ENCODE assay signal across 9 cellular contexts in the genomic region with DNA sequence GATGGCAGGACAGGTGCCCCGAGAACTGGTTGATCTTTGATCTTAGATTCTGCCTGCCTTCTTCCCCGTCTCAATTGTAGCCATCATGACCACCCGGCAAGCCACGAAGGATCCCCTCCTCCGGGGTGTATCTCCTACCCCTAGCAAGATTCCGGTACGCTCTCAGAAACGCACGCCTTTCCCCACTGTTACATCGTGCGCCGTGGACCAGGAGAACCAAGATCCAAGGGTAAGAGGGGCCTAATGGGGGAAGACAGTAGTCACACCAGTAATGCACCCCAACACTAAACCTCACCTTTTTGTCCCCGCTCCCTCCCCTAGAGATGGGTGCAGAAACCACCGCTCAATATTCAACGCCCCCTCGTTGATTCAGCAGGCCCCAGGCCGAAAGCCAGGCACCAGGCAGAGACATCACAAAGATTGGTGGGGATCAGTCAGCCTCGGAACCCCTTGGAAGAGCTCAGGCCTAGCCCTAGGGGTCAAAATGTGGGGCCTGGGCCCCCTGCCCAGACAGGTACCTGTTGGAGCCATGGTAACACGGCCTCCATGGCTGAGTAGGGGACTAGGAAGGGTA. TPM values are rescaled to one million over a fixed set of nuclear protein-coding genes. Genes with fewer than 3 reads are reported as not detected.
A peak's percentile ranks its signal among the peaks of the same experiment; 100 is the strongest.
DNase-seq lines count a peak whose midpoint lies in the region; ATAC-seq and TF ChIP-seq lines count a peak whose summit lies in the region.
"Had no signal": no experiment of that assay in that cellular context is flagged by ENCODE, and none has a peak within 500 bp of the region (broad histone marks: within the 10 kb centered on the region; RNA-seq: fewer than 3 reads in every experiment).

No MANE protein-coding gene starts in this region.

- H3K27ac ChIP-seq in SK-N-MC (peak overlapping the region; percentile 71; the same call in 1 of the 2 replicates), sigmoid colon (no peak overlapping the region)

- peak overlapping the region; percentile 95 for H3K4me3 ChIP-seq in GM12875 (ENCODE audit: low read depth, low read length)
- H3K4me3 ChIP-seq in SK-N-MC: peak overlapping the region; percentile 99
- peak overlapping the region; percentile 79 to 84 for H3K4me3 ChIP-seq in foreskin fibroblast (ENCODE audit: low read depth in 1 of 2, low read length in 2 of 2)
- H3K4me3 ChIP-seq in sigmoid colon: peak overlapping the region; percentile 45 to 64 (median 58)

- no peaks in the 10 kb centered on the region for H3K9me3 ChIP-seq in SK-N-MC (ENCODE audit: low read depth, low read length)
- H3K9me3 ChIP-seq in sigmoid colon: no peaks in the 10 kb centered on the region

- H3K36me3 ChIP-seq in SK-N-MC (ENCODE audit: insufficient read depth, low read length): peaks cover 33% of the 10 kb centered on the region
- H3K36me3 ChIP-seq in sigmoid colon: no peaks in the 10 kb centered on the region

- no peaks in the 10 kb centered on the region for H3K27me3 ChIP-seq in sigmoid colon

- intact Hi-C loops in sigmoid colon (cut with DNase I): no loop called here

- peak overlapping the region; percentile 96 for H3K9ac ChIP-seq in SK-N-MC (ENCODE audit: insufficient read length)

- no peak for TF ChIP-seq POLR2A in sigmoid colon (IDR thresholded peaks at IDR 0.05)

- TF ChIP-seq EP300 in sigmoid colon (IDR thresholded peaks at IDR 0.05): no peak

- ATAC-seq in GM19023 (IDR thresholded peaks at IDR 0.05; ENCODE audit: unreplicated experiment): no peak

- H3K4me1 ChIP-seq in sigmoid colon: peaks cover 0 to 17% (median 9%) of the 10 kb centered on the region in 4 donors

- no peak for TF ChIP-seq CTCF in GM12875 (IDR thresholded peaks at IDR 0.05; ENCODE audit: borderline replicate concordance, insufficient read depth, low read depth, low read length)
- no peak for TF ChIP-seq CTCF in foreskin fibroblast (IDR thresholded peaks at IDR 0.05; ENCODE audit: low read depth, low read length)
- no peak for TF ChIP-seq CTCF in sigmoid colon (IDR thresholded peaks at IDR 0.05)

- 13% methylated on average over 19 of the region's 19 CpGs for WGBS in sigmoid colon, 2 donors

- DNase-seq in SK-N-MC (ENCODE audit: low read depth, low spot score) (no peak), foreskin fibroblast (no peak), sigmoid colon (peak; percentile 64), globus pallidus (ENCODE audit: low spot score) (no peak), NCI-H446 treated with DMSO at 0.1 percent for 48 hours (lab: John Stamatoyannopoulos, UW) (no peak), NCI-H2107 treated with DMSO at 0.1 percent for 48 hours (lab: John Stamatoyannopoulos, UW; ENCODE audit: unreplicated experiment) (no peak)

RNA-seq across cellular contexts. Expression of gene TROAP, which starts 0.6 kb away (rescaled TPM):
- under 1 TPM in 1 of 4 donors, not detected in 3; 0.36 TPM for total RNA-seq in sigmoid colon
- polyA plus RNA-seq in sigmoid colon: 10 to 100 TPM in 1 of 3 donors, 1 to 10 TPM in 2; 4.8 to 25.7 (median 5.1) TPM

RNA-seq across cellular contexts. Expression of gene C1QL4, which starts 13.4 kb away (rescaled TPM):
- total RNA-seq in sigmoid colon: not detected
- polyA plus RNA-seq in sigmoid colon: under 1 TPM in 1 of 3 donors, not detected in 2; 0.03 TPM

RNA-seq across cellular contexts. Expression of gene DNAJC22, which starts 23.1 kb away (rescaled TPM):
- under 1 TPM in 3 of 4 donors, not detected in 1; under 0.01 to 0.28 (median 0.16) TPM for total RNA-seq in sigmoid colon
- 10 to 100 TPM in 1 of 3 donors, 1 to 10 TPM in 2; 4.6 to 12.8 (median 7.8) TPM for polyA plus RNA-seq in sigmoid colon

RNA-seq across cellular contexts. Expression of gene PRPH, which starts 28.7 kb away (rescaled TPM):
- 10 to 100 TPM; 19.7 to 56.2 (median 38.6) TPM for total RNA-seq in sigmoid colon
- 10 to 100 TPM in 1 of 3 donors, 1 to 10 TPM in 1, under 1 TPM in 1; 0.46 to 31.8 (median 2.4) TPM for polyA plus RNA-seq in sigmoid colon
- total RNA-seq: myocyte had no signal

RNA-seq across cellular contexts. Expression of gene SPATS2, which starts 43.7 kb away (rescaled TPM):
- total RNA-seq in sigmoid colon: 10 to 100 TPM; 10.3 to 32.1 (median 13.4) TPM
- polyA plus RNA-seq in sigmoid colon: 10 to 100 TPM in 2 of 3 donors, 1 to 10 TPM in 1; 6.9 to 13.8 (median 11.0) TPM
